In the genomic region with DNA sequence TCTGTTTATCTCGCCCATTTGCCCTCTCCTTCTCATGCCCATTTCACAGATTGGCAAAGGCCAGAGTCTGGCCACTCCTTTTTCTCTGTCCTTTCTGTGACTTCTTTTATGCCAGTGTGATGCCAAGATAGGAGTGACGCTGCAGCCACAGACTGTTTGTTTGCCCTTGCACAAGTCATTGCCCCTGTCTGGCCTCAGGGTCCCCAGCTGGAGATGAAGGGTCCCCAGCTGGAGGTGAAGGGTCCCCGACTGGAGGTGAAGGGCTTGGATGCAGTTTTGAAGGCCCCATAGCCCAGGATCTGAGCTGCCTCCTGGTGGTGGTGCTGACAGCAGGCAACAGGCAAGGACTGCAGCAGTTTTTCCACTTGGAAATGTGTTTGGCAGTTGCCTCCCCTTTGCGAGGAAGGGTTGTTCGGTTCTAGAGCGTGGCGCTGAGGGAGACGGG, we compare ENCODE assay signal across 9 cellular contexts. TPM values are rescaled to one million over a fixed set of nuclear protein-coding genes. Genes with fewer than 3 reads are reported as not detected.
DNase-seq lines count a peak whose midpoint lies in the region; ATAC-seq and TF ChIP-seq lines count a peak whose summit lies in the region.
"Had no signal": no experiment of that assay in that cellular context is flagged by ENCODE, and none has a peak within 500 bp of the region (broad histone marks: within the 10 kb centered on the region; RNA-seq: fewer than 3 reads in every experiment).

No MANE protein-coding gene starts in this region.

- POLR2A ChIA-PET in WTC11 (lab: Charles Lee) = no interaction called here
- POLR2A ChIA-PET in activated CD4-positive, alpha-beta memory T cell treated with anti-CD3 and anti-CD28 coated beads, Interleukin-2, amount 10 ng/mL, durations not matched to agents 7 days and 5 days (lab: Charles Lee) = no interaction called here

- H4K20me1 ChIP-seq in H9 (ENCODE audit: control insufficient read depth, insufficient read depth, insufficient read length) = no peaks in the 10 kb centered on the region

- H2AK5ac ChIP-seq in H9 (ENCODE audit: insufficient read length, low read length) = no peak overlapping the region

- DNase-seq in H9 (peak; percentile 68), WTC11 (ENCODE audit: low spot score) (peak; percentile 48), left cardiac atrium (peak; percentile 55), spleen (no peak), activated T-cell treated with anti-CD3 and anti-CD28 coated beads for 4 hours (no peak)
- DNase-seq in activated CD4-positive, alpha-beta memory T cell treated with anti-CD3 and anti-CD28 coated beads, Interleukin-2, amount 10 ng/mL, durations not matched to agents 7 days and 5 days = no peak
- DNase-seq: T-cell had no signal

- no peak overlapping the region for H3K4ac ChIP-seq in H9 (ENCODE audit: low read depth, low read length)

- no peak overlapping the region for H2BK120ac ChIP-seq in H9 (ENCODE audit: low read depth, low read length, poor library complexity, severe bottlenecking)

- no peak overlapping the region for H2BK12ac ChIP-seq in H9 (ENCODE audit: insufficient read length, low read depth, low read length)

- peak; percentile 71 for TF ChIP-seq CTCF in H9 (conservative IDR thresholded peaks at IDR 0.05)
- no peak; the same call in 1 of the 2 replicates for TF ChIP-seq CTCF in WTC11 (IDR thresholded peaks at IDR 0.05)
- peak in 8 of 11 experiments; percentile 9 to 50 (median 36) for TF ChIP-seq CTCF in spleen (IDR thresholded peaks at IDR 0.05 in 8 of 11, conservative IDR thresholded peaks at IDR 0.05 in 3 of 11)

- H3K4me3 ChIP-seq in spleen = no peak overlapping the region

- H3K4me3 Mint-ChIP-seq in H9 (peak overlapping the region in 1 of 2 experiments; percentile 47; a peak in 2 of 5 replicates), WTC11 (peak overlapping the region; percentile 44; the same call in 1 of the 2 replicates)
- no peak overlapping the region for H3K4me3 Mint-ChIP-seq in activated CD4-positive, alpha-beta memory T cell treated with anti-CD3 and anti-CD28 coated beads, Interleukin-2, amount 10 ng/mL, durations not matched to agents 7 days and 5 days
- H3K4me3 Mint-ChIP-seq: T-cell had no signal

- H3K9me3 ChIP-seq in H9 (ENCODE audit: control insufficient read depth, low read depth, low read length) (no peaks in the 10 kb centered on the region), spleen (no peaks in the 10 kb centered on the region)

- no peak overlapping the region for H3K4me2 ChIP-seq in H9 (ENCODE audit: insufficient read depth, insufficient read length, low read length)

- H3T11ph ChIP-seq in H9 (ENCODE audit: low read length) = no peak overlapping the region

- H3K4me1 ChIP-seq in H9 (ENCODE audit: insufficient read depth, low read length) = peaks cover 3% of the 10 kb centered on the region; the same call in 1 of the 2 replicates
- H3K4me1 ChIP-seq in spleen = peaks cover 0 to 49% (median 22%) of the 10 kb centered on the region in 6 donors

- CTCF ChIA-PET in WTC11 (lab: Charles Lee) = interaction anchor here (0.7 to 4.8 kb wide), 14 partner anchors 8 to 365 kb away, joined by 3 to 67 read pairs (median 7); a partner anchor contains a TSS
- CTCF ChIA-PET in activated CD4-positive, alpha-beta memory T cell treated with anti-CD3 and anti-CD28 coated beads, Interleukin-2, amount 10 ng/mL, durations not matched to agents 7 days and 5 days (lab: Charles Lee) = no interaction called here

- no peaks in the 10 kb centered on the region for H3K23me2 ChIP-seq in H9 (ENCODE audit: insufficient read length, low read depth, low read length, poor library complexity, severe bottlenecking)

- no peak for TF ChIP-seq POLR2A in spleen (IDR thresholded peaks at IDR 0.05)

- H2BK5ac ChIP-seq in H9 (ENCODE audit: insufficient read length, low read length) = no peak overlapping the region

- no peak overlapping the region for H4K5ac ChIP-seq in H9 (ENCODE audit: insufficient read length, low read depth, low read length)

- H3K27me3 Mint-ChIP-seq in H9 (ENCODE audit: low read depth) (no peaks in the 10 kb centered on the region; the same call in 1 of the 2 replicates), WTC11 (ENCODE audit: low read depth) (no peaks in the 10 kb centered on the region)
- no peaks in the 10 kb centered on the region for H3K27me3 Mint-ChIP-seq in activated CD4-positive, alpha-beta memory T cell treated with anti-CD3 and anti-CD28 coated beads, Interleukin-2, amount 10 ng/mL, durations not matched to agents 7 days and 5 days
- H3K27me3 Mint-ChIP-seq: T-cell had no signal

- no CpG with 5 or more reads among the region's 8 CpGs for WGBS in H9 (ENCODE audit: extremely low coverage, insufficient read length, low lambda C conversion rate)
- WGBS in spleen, 5 donors = 73 to 87% (median 81%) methylated on average over 2 to 8 of the region's 8 CpGs

- no peak overlapping the region for H3K27ac ChIP-seq in H9 (ENCODE audit: insufficient read length, low read depth, low read length)
- H3K27ac ChIP-seq in spleen = peak overlapping the region in 1 of 8 donors; percentile 13

- no peaks in the 10 kb centered on the region; a peak in 1 of 7 replicates for H3K36me3 Mint-ChIP-seq in H9 (ENCODE audit: insufficient read depth in 1 of 3, low read depth in 3 of 3)
- no peaks in the 10 kb centered on the region for H3K36me3 Mint-ChIP-seq in WTC11
- H3K36me3 Mint-ChIP-seq in activated CD4-positive, alpha-beta memory T cell treated with anti-CD3 and anti-CD28 coated beads, Interleukin-2, amount 10 ng/mL, durations not matched to agents 7 days and 5 days (ENCODE audit: low read depth) = no peaks in the 10 kb centered on the region
- H3K36me3 Mint-ChIP-seq: T-cell had no signal

- H3K56ac ChIP-seq in H9 (ENCODE audit: insufficient read length, low read depth, low read length) = no peak overlapping the region

- no peaks in the 10 kb centered on the region for H3K79me1 ChIP-seq in H9 (ENCODE audit: insufficient read depth, low read depth, low read length, poor library complexity, severe bottlenecking)

- H2AFZ ChIP-seq in H9 (ENCODE audit: low read length) = no peak overlapping the region

- H3K9me3 Mint-ChIP-seq in H9 (peaks cover 0 to 3% of the 10 kb centered on the region in 2 experiments; a peak in 1 of 5 replicates), WTC11 (no peaks in the 10 kb centered on the region)
- no peaks in the 10 kb centered on the region for H3K9me3 Mint-ChIP-seq in activated CD4-positive, alpha-beta memory T cell treated with anti-CD3 and anti-CD28 coated beads, Interleukin-2, amount 10 ng/mL, durations not matched to agents 7 days and 5 days
- H3K9me3 Mint-ChIP-seq: T-cell had no signal

- H3K79me2 ChIP-seq in H9 (ENCODE audit: insufficient read depth, low read length) = no peaks in the 10 kb centered on the region

- H3K27me3 ChIP-seq in H9 (ENCODE audit: insufficient read depth, low read length) (no peaks in the 10 kb centered on the region), spleen (replicated peaks in 1 of 7) (peaks cover 0 to 9% (median 0%) of the 10 kb centered on the region in 7 donors)

- H3K36me3 ChIP-seq in spleen = no peaks in the 10 kb centered on the region

- no peak overlapping the region for H3K14ac ChIP-seq in H9 (ENCODE audit: insufficient read depth, low read length)

- peak overlapping the region; percentile 63 to 99 (median 88); a peak in 6 of 7 replicates for H3K27ac Mint-ChIP-seq in H9
- peak overlapping the region; percentile 88 for H3K27ac Mint-ChIP-seq in WTC11
- no peak overlapping the region for H3K27ac Mint-ChIP-seq in activated CD4-positive, alpha-beta memory T cell treated with anti-CD3 and anti-CD28 coated beads, Interleukin-2, amount 10 ng/mL, durations not matched to agents 7 days and 5 days
- H3K27ac Mint-ChIP-seq: T-cell had no signal

- H4K8ac ChIP-seq in H9 (replicated peaks; ENCODE audit: insufficient read length, low read depth, low read length) = no peak overlapping the region

- no peak overlapping the region for H3K18ac ChIP-seq in H9 (ENCODE audit: insufficient read length, low read depth, low read length)

- no peak overlapping the region for H3K9ac ChIP-seq in H9 (ENCODE audit: extremely low read depth, insufficient read length, low read length)

- H2BK15ac ChIP-seq in H9 (ENCODE audit: low read depth, low read length) = no peak overlapping the region

- intact Hi-C loops in left cardiac atrium (cut with DNase I) (loop anchor here in 1 of 2 donors (2.0 to 5.0 kb wide), 2 partner anchors 36 to 55 kb away; a partner anchor contains a TSS), spleen (cut with DNase I; ENCODE audit: low total_unique reads) (no loop called here)

- no peak overlapping the region for H4K91ac ChIP-seq in H9 (ENCODE audit: insufficient read length, low read depth, low read length)

- H2BK20ac ChIP-seq in H9 (ENCODE audit: low read depth, low read length, poor library complexity, severe bottlenecking) = no peak overlapping the region

- H3K23ac ChIP-seq in H9 (ENCODE audit: insufficient read length, low read depth, low read length) = no peak overlapping the region

- H3K4me1 Mint-ChIP-seq in H9 = peaks cover 66 to 74% of the 10 kb centered on the region in 2 experiments
- peaks cover 70% of the 10 kb centered on the region for H3K4me1 Mint-ChIP-seq in WTC11
- no peaks in the 10 kb centered on the region for H3K4me1 Mint-ChIP-seq in activated CD4-positive, alpha-beta memory T cell treated with anti-CD3 and anti-CD28 coated beads, Interleukin-2, amount 10 ng/mL, durations not matched to agents 7 days and 5 days

- ATAC-seq in WTC11 (no peak), left cardiac atrium (peak; percentile 20 to 42), GM18498 (IDR thresholded peaks at IDR 0.05; ENCODE audit: unreplicated experiment) (no peak), GM21381 (IDR thresholded peaks at IDR 0.05; ENCODE audit: unreplicated experiment) (no peak)
- ATAC-seq: T-cell had no signal

RNA-seq across cellular contexts. Expression of a gene that starts 50.8 kb away (rescaled TPM):
- 9.2 and 10.2 TPM in 2 replicates for total RNA-seq in H9 (2021)
- total RNA-seq in WTC11 (2021) = 9.2 to 11.1 TPM (median 11.0 TPM) in 3 replicates
- total RNA-seq in left cardiac atrium = 1 to 10 TPM; 2.5 to 3.6 TPM
- total RNA-seq in spleen = 10 to 100 TPM in 3 of 7 donors, 1 to 10 TPM in 4; 7.5 to 15.6 (median 9.3) TPM
- polyA plus RNA-seq in spleen = 1 to 10 TPM; 3.3 to 7.7 (median 4.8) TPM
- total RNA-seq in activated CD4-positive, alpha-beta memory T cell treated with anti-CD3 and anti-CD28 coated beads, Interleukin-2, amount 10 ng/mL, durations not matched to agents 7 days and 5 days = 1 to 10 TPM; 2.6 to 3.2 TPM

RNA-seq across cellular contexts. Expression of a gene that starts 55.9 kb away (rescaled TPM):
- total RNA-seq in H9 (2021) (28.4 and 29.7 TPM in 2 replicates), WTC11 (2021) (31.2 to 49.6 TPM (median 31.6 TPM) in 3 replicates), left cardiac atrium (10 to 100 TPM; 12.4 to 17.7 TPM), spleen (10 to 100 TPM in 5 of 7 donors, 1 to 10 TPM in 2; 6.8 to 21.1 (median 15.4) TPM)
- 1 to 10 TPM in 2 of 3 donors, under 1 TPM in 1; 0.74 to 3.2 (median 1.7) TPM for polyA plus RNA-seq in spleen
- total RNA-seq in activated CD4-positive, alpha-beta memory T cell treated with anti-CD3 and anti-CD28 coated beads, Interleukin-2, amount 10 ng/mL, durations not matched to agents 7 days and 5 days = not detected

Comparison
In these comparisons a context has a peak if more than half of its experiments do, and no peak if none do; other contexts are left out.
1. DNase-seq: peak in H9 (single experiment), WTC11 (single experiment) and left cardiac atrium (single experiment); none in spleen (single experiment), activated CD4-positive, alpha-beta memory T cell treated with anti-CD3 and anti-CD28 coated beads, Interleukin-2, amount 10 ng/mL, durations not matched to agents 7 days and 5 days (single experiment) and activated T-cell treated with anti-CD3 and anti-CD28 coated beads for 4 hours (single experiment).
2. ATAC-seq: peak in left cardiac atrium (2 of 2); none in WTC11 (single experiment), GM18498 (single experiment) and GM21381 (single experiment).
3. RNA of a gene that starts 55.9 kb away (total RNA-seq): 31.2 to 49.6 TPM in WTC11, 28.4 to 29.7 TPM in H9, 12.4 to 17.7 TPM in left cardiac atrium and 6.8 to 21.1 TPM in spleen; not detected in activated CD4-positive, alpha-beta memory T cell treated with anti-CD3 and anti-CD28 coated beads, Interleukin-2, amount 10 ng/mL, durations not matched to agents 7 days and 5 days; every median in the first group is over 4 times any median in the second.